ENCODE assay signal across 8 cellular contexts in genomic region chr19:51473009-51473707, GRCh38. TPM values are rescaled to one million over a fixed set of nuclear protein-coding genes. Genes with fewer than 3 reads are reported as not detected.
DNase-seq lines count a peak whose midpoint lies in the region; ATAC-seq and TF ChIP-seq lines count a peak whose summit lies in the region.

No MANE protein-coding gene starts in this region.

- no peak overlapping the region for H3K27ac ChIP-seq in CD4-positive, CD25-positive, alpha-beta regulatory T cell (ENCODE audit: insufficient read depth, low read length, poor library complexity, severe bottlenecking)
- no peak overlapping the region for H3K27ac ChIP-seq in esophagus squamous epithelium

- H3K4me3 ChIP-seq in CD4-positive, CD25-positive, alpha-beta regulatory T cell (ENCODE audit: low read depth, low read length): no peak overlapping the region
- H3K4me3 ChIP-seq in esophagus squamous epithelium: no peak overlapping the region

- no peaks in the 10 kb centered on the region for H3K9me3 ChIP-seq in CD4-positive, CD25-positive, alpha-beta regulatory T cell (ENCODE audit: control insufficient read depth in 2 of 2, low read length in 2 of 2)
- H3K9me3 ChIP-seq in esophagus squamous epithelium: no peaks in the 10 kb centered on the region

- H3K36me3 ChIP-seq in CD4-positive, CD25-positive, alpha-beta regulatory T cell (ENCODE audit: control insufficient read depth, insufficient read depth, low read length): no peaks in the 10 kb centered on the region
- no peaks in the 10 kb centered on the region for H3K36me3 ChIP-seq in esophagus squamous epithelium

- no peak overlapping the region for H3K27ac Mint-ChIP-seq in CD4-positive, CD25-positive, alpha-beta regulatory T cell
- no peak overlapping the region for H3K27ac Mint-ChIP-seq in nephron progenitor cell

- no peaks in the 10 kb centered on the region for H3K36me3 Mint-ChIP-seq in CD4-positive, CD25-positive, alpha-beta regulatory T cell
- no peaks in the 10 kb centered on the region for H3K36me3 Mint-ChIP-seq in nephron progenitor cell (ENCODE audit: low read depth)

- DNase-seq in CD4-positive, CD25-positive, alpha-beta regulatory T cell: peak; percentile 55 to 75 (median 60)
- DNase-seq in HPDE6-E6E7 (ENCODE audit: extremely low spot score): peak; percentile 40
- DNase-seq in OCI-M1 (lab: John Stamatoyannopoulos, UW): peak; percentile 95
- DNase-seq in activated T-cell treated with anti-CD3 and anti-CD28 coated beads for 24 hours (ENCODE audit: low read depth): peak; percentile 83
- no peak for DNase-seq in esophagus squamous epithelium (lab: John Stamatoyannopoulos, UW)
- DNase-seq in nephron progenitor cell: peak; percentile 77
- DNase-seq in stimulated activated naive CD4-positive, alpha-beta T cell (lab: John Stamatoyannopoulos, UW): peak; percentile 8 to 81 (median 64)

- no peak overlapping the region for H3K4me3 Mint-ChIP-seq in CD4-positive, CD25-positive, alpha-beta regulatory T cell
- H3K4me3 Mint-ChIP-seq in nephron progenitor cell: no peak overlapping the region

- H3K9me3 Mint-ChIP-seq in CD4-positive, CD25-positive, alpha-beta regulatory T cell: no peaks in the 10 kb centered on the region
- H3K9me3 Mint-ChIP-seq in nephron progenitor cell: peaks cover 34% of the 10 kb centered on the region

- TF ChIP-seq CTCF in esophagus squamous epithelium (IDR thresholded peaks at IDR 0.05) (peak; percentile 72 to 92 (median 80)), nephron progenitor cell (IDR thresholded peaks at IDR 0.05) (peak; percentile 73)

- H3K4me1 ChIP-seq in CD4-positive, CD25-positive, alpha-beta regulatory T cell (ENCODE audit: control insufficient read depth, insufficient read depth, low read length, poor library complexity, severe bottlenecking): no peaks in the 10 kb centered on the region
- H3K4me1 ChIP-seq in esophagus squamous epithelium: no peaks in the 10 kb centered on the region

- intact Hi-C loops in esophagus squamous epithelium (cut with DNase I): no loop called here

- 21 to 33% methylated on average over 6 to 7 of the region's 7 CpGs for WGBS in esophagus squamous epithelium, 2 donors

- peaks cover 3% of the 10 kb centered on the region for H3K27me3 ChIP-seq in CD4-positive, CD25-positive, alpha-beta regulatory T cell (ENCODE audit: control insufficient read depth, insufficient read depth, low read length)
- H3K27me3 ChIP-seq in esophagus squamous epithelium: peaks cover 0 to 41% (median 0%) of the 10 kb centered on the region in 4 donors

- ATAC-seq in CD4-positive, CD25-positive, alpha-beta regulatory T cell (ENCODE audit: low read depth in 2 of 2): peak; percentile 57 to 63
- ATAC-seq in HG03135 (IDR thresholded peaks at IDR 0.05; ENCODE audit: unreplicated experiment): no peak

- H3K27me3 Mint-ChIP-seq in CD4-positive, CD25-positive, alpha-beta regulatory T cell: peaks cover 18% of the 10 kb centered on the region
- H3K27me3 Mint-ChIP-seq in nephron progenitor cell (ENCODE audit: low read depth, poor library complexity): peaks cover 2% of the 10 kb centered on the region

- H3K4me1 Mint-ChIP-seq in CD4-positive, CD25-positive, alpha-beta regulatory T cell: peaks cover 0 to 4% (median 0%) of the 10 kb centered on the region in 4 donors
- H3K4me1 Mint-ChIP-seq in nephron progenitor cell: no peaks in the 10 kb centered on the region

- no peak for TF ChIP-seq POLR2A in esophagus squamous epithelium (IDR thresholded peaks at IDR 0.05)

RNA-seq across cellular contexts. Expression of gene CEACAM18, which starts 5.2 kb away (rescaled TPM):
- not detected for total RNA-seq in CD4-positive, CD25-positive, alpha-beta regulatory T cell
- polyA plus RNA-seq in CD4-positive, CD25-positive, alpha-beta regulatory T cell: not detected
- not detected for total RNA-seq in esophagus squamous epithelium

RNA-seq across cellular contexts. Expression of gene SIGLEC8, which starts 14.9 kb away (rescaled TPM):
- not detected for total RNA-seq in CD4-positive, CD25-positive, alpha-beta regulatory T cell
- not detected for polyA plus RNA-seq in CD4-positive, CD25-positive, alpha-beta regulatory T cell
- total RNA-seq in esophagus squamous epithelium: 1 to 10 TPM in 2 of 4 donors, under 1 TPM in 2; 0.31 to 2.5 (median 0.94) TPM

RNA-seq across cellular contexts. Expression of gene SIGLEC12, which starts 28.4 kb away (rescaled TPM):
- not detected for total RNA-seq in CD4-positive, CD25-positive, alpha-beta regulatory T cell
- polyA plus RNA-seq in CD4-positive, CD25-positive, alpha-beta regulatory T cell: 1 to 10 TPM in 1 of 4 donors, under 1 TPM in 1, not detected in 2; 0.57 to 1.3 TPM
- under 1 TPM in 2 of 4 donors, not detected in 2; 0.22 to 0.91 TPM for total RNA-seq in esophagus squamous epithelium

RNA-seq across cellular contexts. Expression of gene SIGLEC10, which starts 55.7 kb away (rescaled TPM):
- 0.25 TPM for total RNA-seq in CD4-positive, CD25-positive, alpha-beta regulatory T cell
- under 1 TPM in 3 of 4 donors, not detected in 1; 0.15 to 0.37 (median 0.30) TPM for polyA plus RNA-seq in CD4-positive, CD25-positive, alpha-beta regulatory T cell
- total RNA-seq in esophagus squamous epithelium: 10 to 100 TPM in 1 of 4 donors, 1 to 10 TPM in 3; 2.0 to 17.0 (median 2.9) TPM

RNA-seq across cellular contexts. Expression of gene SIGLEC6, which starts 58.3 kb away (rescaled TPM):
- not detected for total RNA-seq in CD4-positive, CD25-positive, alpha-beta regulatory T cell
- not detected for polyA plus RNA-seq in CD4-positive, CD25-positive, alpha-beta regulatory T cell
- total RNA-seq in esophagus squamous epithelium: 1 to 10 TPM in 1 of 4 donors, not detected in 3; 7.1 TPM
